In the genomic region with DNA sequence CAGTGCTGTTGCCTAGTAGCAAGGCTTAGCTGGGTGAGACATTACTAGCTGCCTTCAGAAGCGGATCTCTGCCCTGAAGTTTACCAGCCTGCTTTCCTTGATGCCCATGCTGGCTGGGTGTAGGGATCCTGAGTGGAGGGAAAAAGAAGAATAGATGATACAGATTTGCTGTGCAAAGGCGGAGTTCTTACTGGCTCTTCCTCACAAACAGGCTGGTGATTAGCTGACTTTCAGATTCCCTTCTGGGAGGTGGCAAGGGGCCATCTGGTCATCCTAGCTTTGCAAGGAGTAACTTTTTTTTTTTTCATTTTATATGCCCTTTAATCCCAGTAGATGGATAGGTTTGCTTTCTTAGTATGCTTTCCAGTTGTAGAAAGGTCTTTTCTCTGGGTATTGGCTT, we compare ENCODE assay signal across 9 cellular contexts. TPM values are rescaled to one million over a fixed set of nuclear protein-coding genes. Genes with fewer than 3 reads are reported as not detected.
DNase-seq lines count a peak whose midpoint lies in the region; ATAC-seq, FAIRE-seq and TF ChIP-seq lines count a peak whose summit lies in the region.
"Had no signal": no experiment of that assay in that cellular context is flagged by ENCODE, and none has a peak within 500 bp of the region (broad histone marks: within the 10 kb centered on the region; RNA-seq: fewer than 3 reads in every experiment).

No MANE protein-coding gene starts in this region.

- peak; percentile 13 for FAIRE-seq in GM12891 (lab: Jason Lieb, UNC)

- DNase-seq in T-helper 2 cell treated with Interferon-gamma antibody and Interleukin-4, amounts not matched to agents 5 μg/mL and 100 μg/mL, for 36 hours (ENCODE audit: low spot score) = no peak
- DNase-seq in T-helper 2 cell (no peak), GM12891 (ENCODE audit: insufficient read length, low spot score) (no peak), islet precursor cell (no peak)
- no peak for DNase-seq in activated naive CD8-positive, alpha-beta T cell treated with anti-CD3 and anti-CD28 coated beads for 36 hours
- DNase-seq in naive thymus-derived CD8-positive, alpha-beta T cell = no peak
- no peak for DNase-seq in activated CD4-positive, CD25-positive, alpha-beta regulatory T cell treated with anti-CD3 and anti-CD28 coated beads, Interleukin-2, amount 50 U/mL, for 72 hours

- H3K36me3 Mint-ChIP-seq in T-helper 2 cell treated with Interferon-gamma antibody and Interleukin-4, amounts not matched to agents 5 μg/mL and 100 μg/mL, for 36 hours (ENCODE audit: low read depth) = peaks cover 13% of the 10 kb centered on the region
- H3K36me3 Mint-ChIP-seq in activated naive CD8-positive, alpha-beta T cell treated with anti-CD3 and anti-CD28 coated beads for 36 hours = peaks cover 28% of the 10 kb centered on the region
- H3K36me3 Mint-ChIP-seq in naive thymus-derived CD8-positive, alpha-beta T cell = peaks cover 0 to 11% (median 4%) of the 10 kb centered on the region in 3 donors

- no peak overlapping the region for H3K27ac Mint-ChIP-seq in T-helper 2 cell treated with Interferon-gamma antibody and Interleukin-4, amounts not matched to agents 5 μg/mL and 100 μg/mL, for 36 hours
- H3K27ac Mint-ChIP-seq in activated naive CD8-positive, alpha-beta T cell treated with anti-CD3 and anti-CD28 coated beads for 36 hours = peak overlapping the region; percentile 89
- peak overlapping the region in 9 of 10 donors; percentile 24 to 95 (median 91) for H3K27ac Mint-ChIP-seq in naive thymus-derived CD8-positive, alpha-beta T cell

- H3K4me3 Mint-ChIP-seq in T-helper 2 cell treated with Interferon-gamma antibody and Interleukin-4, amounts not matched to agents 5 μg/mL and 100 μg/mL, for 36 hours = peak overlapping the region; percentile 87
- H3K4me3 Mint-ChIP-seq in activated naive CD8-positive, alpha-beta T cell treated with anti-CD3 and anti-CD28 coated beads for 36 hours = peak overlapping the region; percentile 88
- H3K4me3 Mint-ChIP-seq in naive thymus-derived CD8-positive, alpha-beta T cell = peak overlapping the region in 7 of 10 donors; percentile 89 to 98 (median 92)

- POLR2A ChIA-PET in naive thymus-derived CD8-positive, alpha-beta T cell (lab: Charles Lee) = interaction anchor here (0.7 to 2.7 kb wide), 2 partner anchors 45 to 297 kb away, joined by 3 to 18 read pairs; partner anchors contain the start of gene SMARCA5

- peaks cover 4% of the 10 kb centered on the region for H3K9me3 Mint-ChIP-seq in T-helper 2 cell treated with Interferon-gamma antibody and Interleukin-4, amounts not matched to agents 5 μg/mL and 100 μg/mL, for 36 hours
- peaks cover 5% of the 10 kb centered on the region for H3K9me3 Mint-ChIP-seq in activated naive CD8-positive, alpha-beta T cell treated with anti-CD3 and anti-CD28 coated beads for 36 hours
- no peaks in the 10 kb centered on the region for H3K9me3 Mint-ChIP-seq in naive thymus-derived CD8-positive, alpha-beta T cell

- peaks cover 17% of the 10 kb centered on the region for H3K4me1 Mint-ChIP-seq in T-helper 2 cell treated with Interferon-gamma antibody and Interleukin-4, amounts not matched to agents 5 μg/mL and 100 μg/mL, for 36 hours (ENCODE audit: low read depth)
- peaks cover 41% of the 10 kb centered on the region for H3K4me1 Mint-ChIP-seq in activated naive CD8-positive, alpha-beta T cell treated with anti-CD3 and anti-CD28 coated beads for 36 hours
- peaks cover 15 to 27% (median 20%) of the 10 kb centered on the region in 4 donors for H3K4me1 Mint-ChIP-seq in naive thymus-derived CD8-positive, alpha-beta T cell
- H3K4me1 Mint-ChIP-seq: brain had no signal

- H3K27me3 Mint-ChIP-seq in T-helper 2 cell treated with Interferon-gamma antibody and Interleukin-4, amounts not matched to agents 5 μg/mL and 100 μg/mL, for 36 hours (ENCODE audit: low read depth) = no peaks in the 10 kb centered on the region
- no peaks in the 10 kb centered on the region for H3K27me3 Mint-ChIP-seq in activated naive CD8-positive, alpha-beta T cell treated with anti-CD3 and anti-CD28 coated beads for 36 hours
- no peaks in the 10 kb centered on the region for H3K27me3 Mint-ChIP-seq in naive thymus-derived CD8-positive, alpha-beta T cell
- H3K27me3 Mint-ChIP-seq: brain had no signal

- no peak for TF ChIP-seq POLR2A in GM12891 (IDR thresholded peaks at IDR 0.05; ENCODE audit: low read depth, low read length)

- no peak for ATAC-seq in naive thymus-derived CD8-positive, alpha-beta T cell
- ATAC-seq in GM19467 (IDR thresholded peaks at IDR 0.05; ENCODE audit: unreplicated experiment) = no peak

TF ChIP-seq in GM12891, 5 proteins besides CTCF, POLR2A, EP300 and RAD21:
- TF ChIP-seq POLR2AphosphoS5 (IDR thresholded peaks at IDR 0.05; ENCODE audit: low read depth, low read length) = no peak
- no peak for TF ChIP-seq TAF1 (IDR thresholded peaks at IDR 0.05; ENCODE audit: low read depth, low read length)
- no peak for TF ChIP-seq PAX5 (IDR thresholded peaks at IDR 0.05; ENCODE audit: insufficient read depth, low read length, severe bottlenecking)
- TF ChIP-seq POU2F2 (IDR thresholded peaks at IDR 0.05; ENCODE audit: low read depth, low read length) = no peak
- TF ChIP-seq SPI1 (IDR thresholded peaks at IDR 0.05; ENCODE audit: low read depth, low read length) = no peak

RNA-seq across cellular contexts. Expression of gene SMARCA5, which starts 44.8 kb away (rescaled TPM):
- 37.2 TPM for polyA plus RNA-seq in GM12891 (2012; ENCODE audit: low read depth, missing spikeins)
- total RNA-seq in activated naive CD8-positive, alpha-beta T cell treated with anti-CD3 and anti-CD28 coated beads for 36 hours = 10 to 100 TPM; 68.2 to 68.5 TPM
- 10 to 100 TPM; 52.9 to 54.7 TPM for total RNA-seq in naive thymus-derived CD8-positive, alpha-beta T cell
- 10 to 100 TPM; 19.1 to 34.0 (median 24.6) TPM for polyA plus RNA-seq in naive thymus-derived CD8-positive, alpha-beta T cell
